8 cellular contexts compared by ENCODE assay signal in genomic region chr6:52576054-52576391, GRCh38. TPM values are rescaled to one million over a fixed set of nuclear protein-coding genes. Genes with fewer than 3 reads are reported as not detected.
A peak's percentile ranks its signal among the peaks of the same experiment; 100 is the strongest.
DNase-seq lines count a peak whose midpoint lies in the region; ATAC-seq and TF ChIP-seq lines count a peak whose summit lies in the region.

No MANE protein-coding gene starts in this region.

- peaks cover 37% of the 10 kb centered on the region for H3K4me1 Mint-ChIP-seq in activated T-helper 2 cell treated with anti-CD3 and anti-CD28 coated beads, Interferon-gamma antibody, Interleukin-2, Interleukin-4, amounts not matched to agents 10 μg/mL and 5 μg/mL and 100 μg/mL, durations not matched to agents 14 hours and 24 hours and 36 hours (ENCODE audit: low read depth)

- no peak overlapping the region for H2AFZ ChIP-seq in smooth muscle cell (ENCODE audit: low read depth)

- WGBS in smooth muscle cell (ENCODE audit: low lambda C conversion rate): 39% methylated on average over 8 of the region's 8 CpGs

- H3K4me1 ChIP-seq in iPS-18a (ENCODE audit: control insufficient read depth, low read depth, low read length): peaks cover 30% of the 10 kb centered on the region
- H3K4me1 ChIP-seq in smooth muscle cell (ENCODE audit: low read depth): peaks cover 40% of the 10 kb centered on the region

- TF ChIP-seq CTCF in HFF-Myc (IDR thresholded peaks at IDR 0.05; ENCODE audit: low read depth, low read length, missing control alignments) (no peak), smooth muscle cell (IDR thresholded peaks at IDR 0.05; ENCODE audit: borderline replicate concordance, insufficient read depth, poor library complexity, severe bottlenecking) (no peak)

- H3K9ac ChIP-seq in iPS-18a (ENCODE audit: low read length) (peak overlapping the region; percentile 58), smooth muscle cell (ENCODE audit: low read depth) (peak overlapping the region; percentile 16)

- H3K27me3 Mint-ChIP-seq in activated T-helper 2 cell treated with anti-CD3 and anti-CD28 coated beads, Interferon-gamma antibody, Interleukin-2, Interleukin-4, amounts not matched to agents 10 μg/mL and 5 μg/mL and 100 μg/mL, durations not matched to agents 14 hours and 24 hours and 36 hours (ENCODE audit: low read depth): peaks cover 2% of the 10 kb centered on the region

- H3K4me3 ChIP-seq in HFF-Myc (replicated peaks; ENCODE audit: low read depth, low read length) (peak overlapping the region; percentile 81), iPS-18a (ENCODE audit: low read length) (peak overlapping the region; percentile 73), smooth muscle cell (peak overlapping the region; percentile 88)

- no peaks in the 10 kb centered on the region for H3K36me3 ChIP-seq in iPS-18a (ENCODE audit: control insufficient read depth, low read depth, low read length)
- H3K36me3 ChIP-seq in smooth muscle cell (ENCODE audit: low read depth): no peaks in the 10 kb centered on the region

- peaks cover 36% of the 10 kb centered on the region for H3K79me2 ChIP-seq in smooth muscle cell (ENCODE audit: low read depth)

- H3K4me3 Mint-ChIP-seq in activated T-helper 2 cell treated with anti-CD3 and anti-CD28 coated beads, Interferon-gamma antibody, Interleukin-2, Interleukin-4, amounts not matched to agents 10 μg/mL and 5 μg/mL and 100 μg/mL, durations not matched to agents 14 hours and 24 hours and 36 hours (ENCODE audit: low read depth): peak overlapping the region; percentile 85

- peaks cover 4% of the 10 kb centered on the region for H3K36me3 Mint-ChIP-seq in activated T-helper 2 cell treated with anti-CD3 and anti-CD28 coated beads, Interferon-gamma antibody, Interleukin-2, Interleukin-4, amounts not matched to agents 10 μg/mL and 5 μg/mL and 100 μg/mL, durations not matched to agents 14 hours and 24 hours and 36 hours (ENCODE audit: low read depth)

- peaks cover 32% of the 10 kb centered on the region for H4K20me1 ChIP-seq in smooth muscle cell (ENCODE audit: low read depth)

- peak overlapping the region; percentile 77 for H3K27ac Mint-ChIP-seq in activated T-helper 2 cell treated with anti-CD3 and anti-CD28 coated beads, Interferon-gamma antibody, Interleukin-2, Interleukin-4, amounts not matched to agents 10 μg/mL and 5 μg/mL and 100 μg/mL, durations not matched to agents 14 hours and 24 hours and 36 hours

- H3F3A ChIP-seq in smooth muscle cell (ENCODE audit: low read depth): no peaks in the 10 kb centered on the region

- H3K27me3 ChIP-seq in iPS-18a (ENCODE audit: control insufficient read depth, insufficient read depth, low read length) (peaks cover 10% of the 10 kb centered on the region), smooth muscle cell (ENCODE audit: low read depth) (no peaks in the 10 kb centered on the region)

- no peak overlapping the region for H3K27ac ChIP-seq in iPS-18a (ENCODE audit: low read length)
- peak overlapping the region; percentile 90 for H3K27ac ChIP-seq in smooth muscle cell (ENCODE audit: low read depth)

- no peak for ATAC-seq in HG02610 (IDR thresholded peaks at IDR 0.05; ENCODE audit: unreplicated experiment)

- H3K9me3 Mint-ChIP-seq in activated T-helper 2 cell treated with anti-CD3 and anti-CD28 coated beads, Interferon-gamma antibody, Interleukin-2, Interleukin-4, amounts not matched to agents 10 μg/mL and 5 μg/mL and 100 μg/mL, durations not matched to agents 14 hours and 24 hours and 36 hours: no peaks in the 10 kb centered on the region

- DNase-seq in HFF-Myc (ENCODE audit: extremely low read depth, low read depth): no peak
- no peak for DNase-seq in activated T-helper 2 cell treated with anti-CD3 and anti-CD28 coated beads, Interferon-gamma antibody, Interleukin-2, Interleukin-4, amounts not matched to agents 10 μg/mL and 5 μg/mL and 100 μg/mL, durations not matched to agents 14 hours and 24 hours and 36 hours (ENCODE audit: low spot score)
- DNase-seq in smooth muscle cell (lab: John Stamatoyannopoulos, UW; ENCODE audit: unreplicated experiment): no peak
- no peak for DNase-seq in SW 1271 (lab: John Stamatoyannopoulos, UW)
- no peak for DNase-seq in NCI-H524 treated with DMSO at 0.1 percent for 48 hours (lab: John Stamatoyannopoulos, UW)
- DNase-seq in cerebellar nuclear complex (lab: John Stamatoyannopoulos, UW): no peak

- peak overlapping the region; percentile 87 for H3K4me2 ChIP-seq in smooth muscle cell

- intact Hi-C loops in activated T-helper 2 cell treated with anti-CD3 and anti-CD28 coated beads, Interferon-gamma antibody, Interleukin-2, Interleukin-4, amounts not matched to agents 10 μg/mL and 5 μg/mL and 100 μg/mL, durations not matched to agents 14 hours and 24 hours and 36 hours (cut with micrococcal nuclease): loop anchor here (1.0 to 10.0 kb wide), 6 partner anchors 59 to 411 kb away; partner anchors contain the start of gene MCM3

- H3K9me3 ChIP-seq in iPS-18a (ENCODE audit: control insufficient read depth, low read depth, low read length): no peaks in the 10 kb centered on the region
- H3K9me3 ChIP-seq in smooth muscle cell (replicated peaks; ENCODE audit: low read depth): no peaks in the 10 kb centered on the region

RNA-seq across cellular contexts. Expression of gene TRAM2, which starts 0.8 kb away (rescaled TPM):
- total RNA-seq in activated T-helper 2 cell treated with anti-CD3 and anti-CD28 coated beads, Interferon-gamma antibody, Interleukin-2, Interleukin-4, amounts not matched to agents 10 μg/mL and 5 μg/mL and 100 μg/mL, durations not matched to agents 14 hours and 24 hours and 36 hours: 4.7 TPM in 2 replicates
- total RNA-seq in smooth muscle cell: 32.0 and 35.6 TPM in 2 replicates
- polyA plus RNA-seq in smooth muscle cell: 17.2 and 18.2 TPM in 2 replicates
